ENCODE assay signal across 10 cellular contexts in the genomic region with DNA sequence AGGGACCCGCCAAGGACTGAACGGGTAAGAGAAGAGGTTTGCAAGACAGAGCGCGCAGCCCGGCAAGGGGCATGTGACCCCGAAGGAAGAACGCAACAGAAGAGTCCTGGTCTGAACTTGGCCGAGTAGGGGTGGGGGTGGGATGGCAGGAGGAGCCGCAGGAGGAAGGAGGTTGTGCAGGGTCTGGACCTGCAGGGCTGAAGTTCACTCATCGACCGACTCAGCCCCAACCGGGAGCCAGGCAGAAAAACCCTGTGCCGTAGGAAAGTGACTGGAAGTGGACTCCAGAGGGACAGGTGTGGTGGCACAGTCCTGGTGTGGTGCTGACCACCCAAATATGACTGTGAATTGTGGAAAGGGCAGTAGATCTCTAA. TPM values are rescaled to one million over a fixed set of nuclear protein-coding genes. Genes with fewer than 3 reads are reported as not detected.
DNase-seq lines count a peak whose midpoint lies in the region; ATAC-seq and TF ChIP-seq lines count a peak whose summit lies in the region.
"Had no signal": no experiment of that assay in that cellular context is flagged by ENCODE, and none has a peak within 500 bp of the region (broad histone marks: within the 10 kb centered on the region; RNA-seq: fewer than 3 reads in every experiment).

No MANE protein-coding gene starts in this region.

- intact Hi-C loops in Panc1 (cut with micrococcal nuclease; ENCODE audit: unreplicated experiment) (no loop called here), vagina (cut with DNase I) (no loop called here)

- peak; percentile 28 for ATAC-seq in Panc1
- ATAC-seq in HG02759 (IDR thresholded peaks at IDR 0.05; ENCODE audit: unreplicated experiment): no peak
- no peak for ATAC-seq in HG02973 (IDR thresholded peaks at IDR 0.05; ENCODE audit: unreplicated experiment)

- H3K4me3 ChIP-seq in BE2C (ENCODE audit: low read depth, low read length) (peak overlapping the region; percentile 45), Panc1 (ENCODE audit: low read depth in 2 of 2, low read length in 2 of 2) (peak overlapping the region; percentile 44 to 47), esophagus (ENCODE audit: low read depth in 1 of 2, low read length in 2 of 2) (peak overlapping the region; percentile 23 to 36), neural progenitor cell (peak overlapping the region; percentile 45), vagina (peak overlapping the region in 1 of 2 donors; percentile 33)

- BruUV-seq in Panc1 (replicated peaks; lab: Mats Ljungman, UMichigan): no TSS peak

- H3K27me3 Mint-ChIP-seq in neural progenitor cell (ENCODE audit: insufficient read depth, low read depth): peaks cover 33% of the 10 kb centered on the region

- no peak for DNase-seq in BE2C
- no peak for DNase-seq in Panc1 (ENCODE audit: low read depth, low spot score)
- no peak for DNase-seq in neural progenitor cell (ENCODE audit: low spot score)
- DNase-seq in inferior parietal cortex (ENCODE audit: extremely low spot score): no peak
- no peak for DNase-seq in vagina (ENCODE audit: extremely low spot score in 2 of 2)
- DNase-seq: T1000 had no signal

- H3K4me1 ChIP-seq in BE2C: peaks cover 6% of the 10 kb centered on the region
- no peaks in the 10 kb centered on the region; the same call in 1 of the 2 replicates for H3K4me1 ChIP-seq in Panc1 (ENCODE audit: control insufficient read depth, insufficient read depth, low read length)
- peaks cover 4 to 21% of the 10 kb centered on the region in 2 donors for H3K4me1 ChIP-seq in esophagus (ENCODE audit: control insufficient read depth in 2 of 2, insufficient read depth in 2 of 2, low read length in 1 of 2)
- peaks cover 4% of the 10 kb centered on the region for H3K4me1 ChIP-seq in neural progenitor cell
- no peaks in the 10 kb centered on the region for H3K4me1 ChIP-seq in vagina

- H3K79me2 ChIP-seq in neural progenitor cell (ENCODE audit: low read depth): no peaks in the 10 kb centered on the region

- POLR2A ChIA-PET in Panc1 (lab: Charles Lee): no interaction called here

- no peak for TF ChIP-seq POLR2A in vagina (IDR thresholded peaks at IDR 0.05)

- H3K36me3 Mint-ChIP-seq in neural progenitor cell: peaks cover 13% of the 10 kb centered on the region

- WGBS in esophagus, 2 donors: 26 to 36% methylated on average over 13 of the region's 13 CpGs

- H3K9me3 ChIP-seq in BE2C (no peaks in the 10 kb centered on the region), Panc1 (ENCODE audit: control insufficient read depth, insufficient read depth, low read depth, low read length) (no peaks in the 10 kb centered on the region), esophagus (ENCODE audit: control insufficient read depth in 2 of 2, insufficient read depth in 1 of 2, low read depth in 1 of 2, low read length in 1 of 2) (no peaks in the 10 kb centered on the region), neural progenitor cell (ENCODE audit: low read depth) (no peaks in the 10 kb centered on the region), vagina (no peaks in the 10 kb centered on the region)

- peak overlapping the region; percentile 56 for H2AFZ ChIP-seq in neural progenitor cell (replicated peaks)

- H3K9me3 Mint-ChIP-seq in neural progenitor cell: peaks cover 6% of the 10 kb centered on the region

- CTCF ChIA-PET in Panc1 (lab: Charles Lee): interaction anchor here (0.5 to 1.7 kb wide), 3 partner anchors 16 to 329 kb away, joined by 5 to 9 read pairs (median 5); a partner anchor contains a TSS

- H3K4me2 ChIP-seq in neural progenitor cell: peak overlapping the region; percentile 82

- H3K27me3 ChIP-seq in BE2C: no peaks in the 10 kb centered on the region
- peaks cover 6% of the 10 kb centered on the region for H3K27me3 ChIP-seq in Panc1 (ENCODE audit: control insufficient read depth, insufficient read depth, low read length)
- H3K27me3 ChIP-seq in esophagus (ENCODE audit: control insufficient read depth in 1 of 2, insufficient read depth in 2 of 2, low read length in 2 of 2): peaks cover 0 to 3% of the 10 kb centered on the region in 2 donors
- peaks cover 57% of the 10 kb centered on the region for H3K27me3 ChIP-seq in neural progenitor cell
- no peaks in the 10 kb centered on the region for H3K27me3 ChIP-seq in vagina

- H3K36me3 ChIP-seq in BE2C (peaks cover 4% of the 10 kb centered on the region; the same call in 1 of the 2 replicates), Panc1 (ENCODE audit: control insufficient read depth, insufficient read depth, low read length) (no peaks in the 10 kb centered on the region), esophagus (ENCODE audit: control insufficient read depth in 2 of 2, insufficient read depth in 2 of 2, low read length in 1 of 2) (peaks cover 0 to 3% of the 10 kb centered on the region in 2 donors), neural progenitor cell (no peaks in the 10 kb centered on the region), vagina (peaks cover 0 to 12% of the 10 kb centered on the region in 2 donors)

- H3K27ac Mint-ChIP-seq in neural progenitor cell: no peak overlapping the region

- peaks cover 26% of the 10 kb centered on the region for H3F3A ChIP-seq in neural progenitor cell (ENCODE audit: low read depth)

- H3K27ac ChIP-seq in Panc1 (ENCODE audit: low read length) (no peak overlapping the region), esophagus (ENCODE audit: low read depth in 2 of 2, low read length in 1 of 2) (no peak overlapping the region), neural progenitor cell (no peak overlapping the region), vagina (no peak overlapping the region)

- H4K20me1 ChIP-seq in neural progenitor cell (ENCODE audit: low read depth): peaks cover 25% of the 10 kb centered on the region

- H3K4me1 Mint-ChIP-seq in neural progenitor cell: peaks cover 13% of the 10 kb centered on the region

- no peak overlapping the region for H3K9ac ChIP-seq in neural progenitor cell

- H3K4me3 Mint-ChIP-seq in neural progenitor cell: peak overlapping the region; percentile 74

- in situ Hi-C loops in Panc1 (cut with HindIII; ENCODE audit: low pct_unique_long_range_greater_than_20kb, low sequenced_read_pairs): no loop called here

- no peak for TF ChIP-seq CTCF in BE2C (IDR thresholded peaks at IDR 0.05; ENCODE audit: low read depth, low read length)
- TF ChIP-seq CTCF in Panc1 (IDR thresholded peaks at IDR 0.05): no peak
- TF ChIP-seq CTCF in neural progenitor cell (IDR thresholded peaks at IDR 0.05): no peak
- TF ChIP-seq CTCF in vagina (IDR thresholded peaks at IDR 0.05): no peak

RNA-seq across cellular contexts. Expression of a gene that starts 15.2 kb away (rescaled TPM):
- 151 TPM for polyA plus RNA-seq in BE2C (2012; ENCODE audit: insufficient read depth, insufficient read length, low read depth)
- total RNA-seq in Panc1 (2021; ENCODE audit: unreplicated experiment): 100 TPM
- 137 TPM for polyA plus RNA-seq in Panc1 (2012; ENCODE audit: insufficient read length)
- 10 to 100 TPM; 18.0 to 33.2 TPM for polyA plus RNA-seq in esophagus
- total RNA-seq in neural progenitor cell (ENCODE audit: low replicate concordance): 17.6 and 42.8 TPM in 2 replicates
- 16.0 TPM for total RNA-seq in vagina

RNA-seq across cellular contexts. Expression of a gene that starts 19.9 kb away (rescaled TPM):
- 1.6 TPM for polyA plus RNA-seq in BE2C (2012; ENCODE audit: insufficient read depth, insufficient read length, low read depth)
- total RNA-seq in Panc1 (2021; ENCODE audit: unreplicated experiment) (0.21 TPM), neural progenitor cell (ENCODE audit: low replicate concordance) (0.15 and 0.71 TPM in 2 replicates), vagina (21.6 TPM)
- polyA plus RNA-seq in Panc1 (2012; ENCODE audit: insufficient read length): 0.51 TPM
- 1 to 10 TPM; 2.0 to 2.3 TPM for polyA plus RNA-seq in esophagus
- total RNA-seq: HT1080 had no signal

RNA-seq across cellular contexts. Expression of a gene that starts 28.9 kb away (rescaled TPM):
- polyA plus RNA-seq in BE2C (2012; ENCODE audit: insufficient read depth, insufficient read length, low read depth): 0.65 TPM
- 0.41 TPM for total RNA-seq in Panc1 (2021; ENCODE audit: unreplicated experiment)
- polyA plus RNA-seq in Panc1 (2012; ENCODE audit: insufficient read length): 0.28 TPM
- polyA plus RNA-seq in esophagus: under 1 TPM; 0.07 to 0.08 TPM
- 0.34 and 1.2 TPM in 2 replicates for total RNA-seq in neural progenitor cell (ENCODE audit: low replicate concordance)
- total RNA-seq in vagina: not detected
- total RNA-seq: HT1080 had no signal

RNA-seq across cellular contexts. Expression of a gene that starts 34.2 kb away (rescaled TPM):
- 181 TPM for polyA plus RNA-seq in BE2C (2012; ENCODE audit: insufficient read depth, insufficient read length, low read depth)
- 154 TPM for total RNA-seq in Panc1 (2021; ENCODE audit: unreplicated experiment)
- 149 TPM for polyA plus RNA-seq in Panc1 (2012; ENCODE audit: insufficient read length)
- polyA plus RNA-seq in esophagus: 10 to 100 TPM; 33.3 to 43.4 TPM
- 5.0 and 28.9 TPM in 2 replicates for total RNA-seq in neural progenitor cell (ENCODE audit: low replicate concordance)
- total RNA-seq in vagina: 62.9 TPM

RNA-seq across cellular contexts. Expression of a gene that starts 40.0 kb away (rescaled TPM):
- polyA plus RNA-seq in BE2C (2012; ENCODE audit: insufficient read depth, insufficient read length, low read depth): not detected
- total RNA-seq in Panc1 (2021; ENCODE audit: unreplicated experiment) (0.03 TPM), neural progenitor cell (ENCODE audit: low replicate concordance) (not detected in 2 replicates), vagina (8.8 TPM)
- polyA plus RNA-seq in Panc1 (2012; ENCODE audit: insufficient read length): not detected
- 1 to 10 TPM; 1.1 to 1.4 TPM for polyA plus RNA-seq in esophagus
- total RNA-seq: HT1080 had no signal

Comparison
In these comparisons a context has a peak if more than half of its experiments do, and no peak if none do; other contexts are left out.
1. RNA of a gene that starts 19.9 kb away (total RNA-seq): 21.6 TPM in vagina (single experiment); 0.21 TPM in Panc1 (single experiment) and 0.15 to 0.71 TPM in neural progenitor cell; every median in the first group is over 10 times any median in the second.